Comparison of ENCODE assay signal across 29 cellular contexts in the genomic region with DNA sequence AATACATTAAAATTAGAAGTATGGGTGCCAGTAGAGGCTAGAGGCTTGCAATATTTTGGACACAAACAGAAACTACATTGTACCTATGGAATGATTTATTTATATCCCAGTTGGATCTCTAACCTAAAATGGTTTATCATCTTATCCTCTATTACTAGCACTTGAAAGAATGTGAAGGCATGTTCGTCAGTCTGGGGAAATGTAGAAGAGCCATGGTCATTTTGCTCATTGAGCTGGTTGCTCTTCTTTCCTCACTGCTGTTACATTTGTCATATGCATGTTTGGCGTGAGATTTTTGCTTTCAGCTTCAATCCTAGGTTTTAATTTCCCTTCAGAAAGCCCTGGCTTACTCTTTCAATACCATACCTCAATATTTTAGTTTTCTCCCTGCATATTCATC.
"Had no signal": no experiment of that assay in that cellular context is flagged by ENCODE, and none has a peak within 500 bp of the region (broad histone marks: within the 10 kb centered on the region; RNA-seq: fewer than 3 reads in every experiment).

No MANE protein-coding gene starts in this region.

- ATAC-seq: activated CD4-positive, CD25-positive, alpha-beta regulatory T cell treated with anti-CD3 and anti-CD28 coated beads, Interleukin-2, amount 50 U/mL, for 24 hours; activated T-cell treated with anti-CD3 and anti-CD28 coated beads, Interleukin-2, amount 50 U/mL, for 4 hours; activated T-helper 17 cell treated with anti-CD3 and anti-CD28 coated beads, Interleukin-2, amount 50 U/mL, for 72 hours had no signal

- H3K36me3 ChIP-seq: esophagus squamous epithelium, neutrophil, ovary, spleen, transverse colon, uterus, WERI-Rb-1 had no signal

- H3K4me3 ChIP-seq: esophagus squamous epithelium, hepatocyte, ovary, spleen, transverse colon, uterus had no signal

- H2AFZ ChIP-seq: hepatocyte had no signal

- H3K9me3 Mint-ChIP-seq: activated CD4-positive, alpha-beta memory T cell treated with anti-CD3 and anti-CD28 coated beads, Interleukin-2, amount 10 ng/mL, durations not matched to agents 7 days and 5 days; activated CD4-positive, alpha-beta T cell treated with anti-CD3 and anti-CD28 coated beads, Interleukin-2, amount 10 ng/mL, durations not matched to agents 24 days and 14 days; activated T-cell treated with anti-CD3 and anti-CD28 coated beads, Interleukin-2, amount 50 U/mL, for 4 hours; activated T-helper 17 cell treated with anti-CD3 and anti-CD28 coated beads, Interleukin-2, amount 50 U/mL, for 72 hours; dendritic cell treated with granulocyte-macrophage colony-stimulating factor and Interleukin-4, amounts not matched to agents 40 ng/mL and 50 ng/mL, for 4 days; endodermal cell; naive B cell; T-helper 2 cell treated with Interferon-gamma antibody and Interleukin-4, amounts not matched to agents 5 μg/mL and 100 μg/mL, for 36 hours had no signal

- H3K27ac Mint-ChIP-seq: activated CD4-positive, alpha-beta memory T cell treated with anti-CD3 and anti-CD28 coated beads, Interleukin-2, amount 10 ng/mL, durations not matched to agents 7 days and 5 days; activated CD4-positive, alpha-beta T cell treated with anti-CD3 and anti-CD28 coated beads, Interleukin-2, amount 10 ng/mL, durations not matched to agents 24 days and 14 days; activated T-helper 17 cell treated with anti-CD3 and anti-CD28 coated beads, Interleukin-2, amount 50 U/mL, for 72 hours; dendritic cell treated with granulocyte-macrophage colony-stimulating factor and Interleukin-4, amounts not matched to agents 40 ng/mL and 50 ng/mL, for 4 days; endodermal cell; mesothelial cell of epicardium; naive B cell; nephron progenitor cell; progenitor cell of endocrine pancreas; T-helper 2 cell treated with Interferon-gamma antibody and Interleukin-4, amounts not matched to agents 5 μg/mL and 100 μg/mL, for 36 hours had no signal

- DNase-seq: activated CD4-positive, alpha-beta memory T cell treated with anti-CD3 and anti-CD28 coated beads, Interleukin-2, amount 10 ng/mL, durations not matched to agents 7 days and 5 days; activated CD4-positive, alpha-beta T cell treated with anti-CD3 and anti-CD28 coated beads, Interleukin-2, amount 10 ng/mL, durations not matched to agents 24 days and 14 days; activated gamma-delta T cell treated with Interleukin-2 at 50 U/mL for 16 hours; activated naive CD4-positive, alpha-beta T cell treated with anti-CD3 and anti-CD28 coated beads, Interleukin-2, amount 50 U/mL, for 16 hours; activated T-cell treated with anti-CD3 and anti-CD28 coated beads, Interleukin-2, amount 50 U/mL, for 4 hours; amniotic stem cell; central memory CD4-positive, alpha-beta T cell; endodermal cell; esophagus squamous epithelium; foreskin melanocyte; islet precursor cell; naive B cell; nephron progenitor cell; ovary; retina; spleen; stimulated activated naive CD4-positive, alpha-beta T cell treated with Interleukin-2 at 50 U/mL for 16 hours; T-helper 1 cell; transverse colon; uterus; WERI-Rb-1 had no signal

- H3K4me1 ChIP-seq: esophagus squamous epithelium, spleen, uterus had no signal

- H3K27me3 Mint-ChIP-seq: activated T-helper 17 cell treated with anti-CD3 and anti-CD28 coated beads, Interleukin-2, amount 50 U/mL, for 72 hours; dendritic cell treated with granulocyte-macrophage colony-stimulating factor and Interleukin-4, amounts not matched to agents 40 ng/mL and 50 ng/mL, for 4 days; progenitor cell of endocrine pancreas had no signal

- H3K79me2 ChIP-seq: hepatocyte had no signal

- H3K27me3 ChIP-seq: esophagus squamous epithelium, hepatocyte, neutrophil, ovary, spleen, transverse colon, uterus had no signal

- H3K27ac ChIP-seq: esophagus squamous epithelium, hepatocyte, neutrophil, ovary, spleen, transverse colon, WERI-Rb-1 had no signal

- H3K9me3 ChIP-seq: esophagus squamous epithelium, neutrophil, ovary, spleen, transverse colon, uterus had no signal

- H3K4me1 Mint-ChIP-seq: activated CD4-positive, alpha-beta memory T cell treated with anti-CD3 and anti-CD28 coated beads, Interleukin-2, amount 10 ng/mL, durations not matched to agents 7 days and 5 days; activated CD4-positive, alpha-beta T cell treated with anti-CD3 and anti-CD28 coated beads, Interleukin-2, amount 10 ng/mL, durations not matched to agents 24 days and 14 days; activated T-helper 17 cell treated with anti-CD3 and anti-CD28 coated beads, Interleukin-2, amount 50 U/mL, for 72 hours; endodermal cell; naive B cell; nephron progenitor cell had no signal

- H3K4me2 ChIP-seq: hepatocyte had no signal

- H3K4me3 Mint-ChIP-seq: activated CD4-positive, alpha-beta memory T cell treated with anti-CD3 and anti-CD28 coated beads, Interleukin-2, amount 10 ng/mL, durations not matched to agents 7 days and 5 days; activated CD4-positive, alpha-beta T cell treated with anti-CD3 and anti-CD28 coated beads, Interleukin-2, amount 10 ng/mL, durations not matched to agents 24 days and 14 days; activated T-cell treated with anti-CD3 and anti-CD28 coated beads, Interleukin-2, amount 50 U/mL, for 4 hours; activated T-helper 17 cell treated with anti-CD3 and anti-CD28 coated beads, Interleukin-2, amount 50 U/mL, for 72 hours; dendritic cell treated with granulocyte-macrophage colony-stimulating factor and Interleukin-4, amounts not matched to agents 40 ng/mL and 50 ng/mL, for 4 days; endodermal cell; mesothelial cell of epicardium; naive B cell; nephron progenitor cell; T-helper 2 cell treated with Interferon-gamma antibody and Interleukin-4, amounts not matched to agents 5 μg/mL and 100 μg/mL, for 36 hours had no signal
